Comparison of ENCODE assay signal across 1 cellular context in genomic region chr17:27241346-27241946, GRCh38.
TF ChIP-seq lines count a peak whose summit lies in the region.

No MANE protein-coding gene starts in this region.

TF ChIP-seq in endothelial cell of umbilical vein, 7 proteins besides CTCF, POLR2A, EP300 and RAD21 (continued from another document):
- TF ChIP-seq, protein P1, sequence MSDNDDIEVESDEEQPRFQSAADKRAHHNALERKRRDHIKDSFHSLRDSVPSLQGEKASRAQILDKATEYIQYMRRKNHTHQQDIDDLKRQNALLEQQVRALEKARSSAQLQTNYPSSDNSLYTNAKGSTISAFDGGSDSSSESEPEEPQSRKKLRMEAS (IDR thresholded peaks at IDR 0.05; ENCODE audit: insufficient read depth, insufficient read length): no peak
